In the genomic region with DNA sequence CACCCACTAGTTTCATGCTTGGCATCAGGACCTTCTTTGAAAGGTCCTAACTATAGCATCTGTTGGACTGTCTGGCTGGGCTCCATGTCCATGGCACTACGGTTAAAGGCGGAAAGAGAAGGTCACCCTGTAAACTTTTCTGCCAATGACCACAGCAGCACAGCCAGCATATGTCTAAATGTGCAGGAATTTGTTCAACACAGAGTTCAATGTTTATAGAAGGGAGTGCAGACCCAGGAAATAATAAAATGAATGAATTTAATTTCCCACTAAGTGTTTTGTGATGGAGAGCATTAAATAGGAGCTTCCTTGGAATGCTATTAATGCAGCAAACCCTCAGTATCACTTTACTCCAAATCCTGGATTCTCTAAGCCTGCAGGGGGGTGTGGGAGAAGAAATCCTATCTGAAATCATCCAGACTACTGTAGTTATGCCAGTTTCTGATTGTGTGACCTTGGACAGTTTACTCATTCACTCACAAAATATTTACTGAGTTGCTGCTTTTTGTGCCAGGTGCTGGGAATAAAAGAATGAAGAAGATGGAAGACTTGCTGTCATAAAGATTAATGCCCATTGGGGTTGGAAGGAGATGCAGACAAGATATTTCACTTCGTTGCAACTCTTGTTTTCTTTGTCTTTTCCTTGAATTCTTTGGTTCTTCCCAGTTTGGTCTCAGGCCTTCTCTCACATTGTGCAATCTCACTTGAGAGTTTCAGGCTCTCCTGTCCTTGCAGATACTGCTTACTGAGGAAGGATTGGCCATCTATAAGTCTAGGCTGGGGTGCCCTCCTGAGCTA, we compare ENCODE assay signal across 14 cellular contexts.
DNase-seq lines count a peak whose midpoint lies in the region; ATAC-seq, FAIRE-seq and TF ChIP-seq lines count a peak whose summit lies in the region.
"Had no signal": no experiment of that assay in that cellular context is flagged by ENCODE, and none has a peak within 500 bp of the region (broad histone marks: within the 10 kb centered on the region; RNA-seq: fewer than 3 reads in every experiment).

No MANE protein-coding gene starts in this region.

- no peak overlapping the region for H2BK5ac ChIP-seq in IMR-90 (ENCODE audit: low read depth, low read length, poor library complexity, severe bottlenecking)

- H3K27ac ChIP-seq in A549 = peak overlapping the region; percentile 25 to 60; a peak in 4 of 6 replicates
- H3K27ac ChIP-seq in IMR-90 (ENCODE audit: insufficient read depth, low read length) = peak overlapping the region; percentile 54; the same call in 1 of the 2 replicates
- H3K27ac ChIP-seq in keratinocyte (ENCODE audit: control insufficient read depth, insufficient read depth, low read length) = no peak overlapping the region
- H3K27ac ChIP-seq: uterus had no signal

- H4K20me1 ChIP-seq in IMR-90 (ENCODE audit: insufficient read depth, low read length) (peaks cover 3% of the 10 kb centered on the region; the same call in 1 of the 2 replicates), keratinocyte (ENCODE audit: control insufficient read depth, extremely low read depth, insufficient read depth, low read length) (no peaks in the 10 kb centered on the region)

- no peak overlapping the region; the same call in 1 of the 2 replicates for H4K5ac ChIP-seq in IMR-90 (ENCODE audit: low read depth, low read length)

- H2AK5ac ChIP-seq in IMR-90 (ENCODE audit: low read depth, low read length) = no peak overlapping the region

- DNase-seq in A549 (ENCODE audit: low read depth in 1 of 2, low spot score in 1 of 2) (no peak), IMR-90 (peak; percentile 54), cardiac fibroblast (ENCODE audit: low read depth in 2 of 2) (peak; percentile 9 to 35), keratinocyte (ENCODE audit: low read depth, low spot score) (no peak)
- DNase-seq in activated CD4-positive, alpha-beta T cell treated with anti-CD3 and anti-CD28 coated beads for 4 hours = no peak
- DNase-seq in NK-92 treated with Interleukin-12 subunit alpha and Interleukin-12 subunit beta, amount 100 ng/mL, for 24 hours (lab: John Stamatoyannopoulos, UW) = no peak
- no peak for DNase-seq in activated naive CD4-positive, alpha-beta T cell treated with Interleukin-2 at 50 U/mL for 16 hours
- DNase-seq: activated CD4-positive, alpha-beta T cell treated with anti-CD3 and anti-CD28 coated beads for 36 hours; activated T-cell treated with anti-CD3 and anti-CD28 coated beads, Interleukin-2, amount 50 U/mL, for 48 hours; effector memory CD8-positive, alpha-beta T cell; MV-4-11; T-helper 1 cell; uterus had no signal

- FAIRE-seq in A549 (lab: Jason Lieb, UNC) (no peak), keratinocyte (lab: Jason Lieb, UNC) (no peak)

- H3K4me2 ChIP-seq in A549 (peak overlapping the region; percentile 30), IMR-90 (ENCODE audit: low read depth, low read length) (peak overlapping the region; percentile 8; the same call in 1 of the 2 replicates), keratinocyte (ENCODE audit: control insufficient read depth, extremely low read depth, insufficient read depth, low read depth, low read length) (peak overlapping the region; percentile 24)

- dilution Hi-C loops in IMR-90 (cut with HindIII; ENCODE audit: low sequenced_read_pairs, unreplicated experiment) = no loop called here
- dilution Hi-C loops in keratinocyte (cut with MboI; ENCODE audit: extremely low pct_ligation_motif_present, low sequenced_read_pairs) = no loop called here

- H3K9me3 ChIP-seq in A549 (no peaks in the 10 kb centered on the region), IMR-90 (ENCODE audit: control insufficient read depth, insufficient read depth, low read length) (no peaks in the 10 kb centered on the region), keratinocyte (ENCODE audit: control insufficient read depth, low read depth, low read length) (no peaks in the 10 kb centered on the region)
- H3K9me3 ChIP-seq: uterus had no signal

- no peak overlapping the region for H2BK120ac ChIP-seq in IMR-90 (ENCODE audit: low read depth, low read length)

- TF ChIP-seq POLR2A in A549 (IDR thresholded peaks at IDR 0.05; ENCODE audit: low read length) (no peak), IMR-90 (IDR thresholded peaks at IDR 0.05; ENCODE audit: low read depth, low read length) (no peak)

- H3K36me3 ChIP-seq in IMR-90 (ENCODE audit: control insufficient read depth, insufficient read depth, low read length) (no peaks in the 10 kb centered on the region), keratinocyte (ENCODE audit: control insufficient read depth in 2 of 2, extremely low read depth in 1 of 2, insufficient read depth in 2 of 2, low read length in 2 of 2) (no peaks in the 10 kb centered on the region)
- H3K36me3 ChIP-seq: uterus had no signal

- H3K4me1 ChIP-seq in A549 (peaks cover 17% of the 10 kb centered on the region; the same call in 2 of the 3 replicates), IMR-90 (ENCODE audit: control insufficient read depth, insufficient read depth, low read length) (peaks cover 10% of the 10 kb centered on the region; the same call in 1 of the 2 replicates), keratinocyte (ENCODE audit: control insufficient read depth, extremely low read depth, insufficient read depth, low read length) (peaks cover 12% of the 10 kb centered on the region)
- H3K4me1 ChIP-seq: uterus had no signal

- H3K9me1 ChIP-seq in IMR-90 (ENCODE audit: insufficient read depth, low read length) (peaks cover 4% of the 10 kb centered on the region; the same call in 1 of the 2 replicates), keratinocyte (ENCODE audit: control insufficient read depth, extremely low read depth, insufficient read depth, low read length) (no peaks in the 10 kb centered on the region)

- H3K4me3 ChIP-seq in A549 (no peak overlapping the region), IMR-90 (ENCODE audit: insufficient read depth, low read depth, low read length) (no peak overlapping the region), cardiac fibroblast (replicated peaks in 1 of 2; ENCODE audit: low read depth in 2 of 2, low read length in 2 of 2) (no peak overlapping the region), keratinocyte (ENCODE audit: control insufficient read depth in 2 of 3, extremely low read depth in 1 of 3, insufficient read depth in 2 of 3, low read depth in 1 of 3, low read length in 3 of 3) (no peak overlapping the region)
- H3K4me3 ChIP-seq: uterus had no signal

- intact Hi-C loops in IMR-90 (cut with micrococcal nuclease) = no loop called here

- H3K79me1 ChIP-seq in IMR-90 (ENCODE audit: low read depth in 1 of 2, low read length in 2 of 2) = no peaks in the 10 kb centered on the region

- H3K14ac ChIP-seq in IMR-90 (replicated peaks; ENCODE audit: low read depth, low read length) = no peak overlapping the region; the same call in 1 of the 2 replicates

- no peak overlapping the region for H4K8ac ChIP-seq in IMR-90 (ENCODE audit: low read depth in 2 of 2, low read length in 2 of 2)

- no peak overlapping the region for H2AFZ ChIP-seq in IMR-90 (replicated peaks; ENCODE audit: low read length, poor library complexity)
- no peak overlapping the region for H2AFZ ChIP-seq in keratinocyte (ENCODE audit: control insufficient read depth, low read length)

- TF ChIP-seq CTCF in A549 (IDR thresholded peaks at IDR 0.05) (no peak), IMR-90 (conservative IDR thresholded peaks at IDR 0.05; ENCODE audit: low read depth, low read length) (no peak), cardiac fibroblast (IDR thresholded peaks at IDR 0.05; ENCODE audit: low read depth, low read length) (no peak), keratinocyte (optimal IDR thresholded peaks at IDR 0.05 in 1 of 3, IDR thresholded peaks at IDR 0.05 in 1 of 3, conservative IDR thresholded peaks at IDR 0.05 in 1 of 3; ENCODE audit: extremely low read depth in 1 of 3, insufficient read depth in 2 of 3, low read length in 3 of 3) (no peak)

- TF ChIP-seq EP300 in A549 (IDR thresholded peaks at IDR 0.05) = no peak

- no peak overlapping the region for H3K23ac ChIP-seq in IMR-90 (ENCODE audit: low read depth, low read length)

- H3K56ac ChIP-seq in IMR-90 (ENCODE audit: extremely low read depth, insufficient read depth, low read length) = no peak overlapping the region

- ATAC-seq in A549 = 0 out of 6 replicates have a peak, but pooled peaks of 1 of the 2 experiments have one; percentile 24
- peak; percentile 77 for ATAC-seq in IMR-90 (ENCODE audit: low read depth)
- ATAC-seq in HG02870 (IDR thresholded peaks at IDR 0.05; ENCODE audit: unreplicated experiment) = no peak
- ATAC-seq: activated CD4-positive, alpha-beta T cell treated with anti-CD3 and anti-CD28 coated beads for 36 hours; effector memory CD8-positive, alpha-beta T cell had no signal

- H3K18ac ChIP-seq in IMR-90 (ENCODE audit: low read depth, low read length) = no peak overlapping the region; the same call in 1 of the 2 replicates

- H3K9ac ChIP-seq in IMR-90 (ENCODE audit: low read depth, low read length) = no peak overlapping the region
- H3K9ac ChIP-seq in keratinocyte (ENCODE audit: control insufficient read depth, extremely low read depth, insufficient read depth, low read length) = no peak overlapping the region

- no peak overlapping the region for H2AK9ac ChIP-seq in IMR-90 (replicated peaks; ENCODE audit: low read depth, low read length, poor library complexity)

- no peak overlapping the region for H4K91ac ChIP-seq in IMR-90 (ENCODE audit: insufficient read depth, low read depth, low read length)

- H3K4ac ChIP-seq in IMR-90 (ENCODE audit: low read depth, low read length) = no peak overlapping the region

- H2BK20ac ChIP-seq in IMR-90 (ENCODE audit: low read depth, low read length) = 0 out of 2 replicates have a peak overlapping the region, but pooled peaks have one; percentile 14

- TF ChIP-seq RAD21 in A549 (conservative IDR thresholded peaks at IDR 0.05 in 1 of 2, IDR thresholded peaks at IDR 0.05 in 1 of 2) = no peak
- no peak for TF ChIP-seq RAD21 in IMR-90 (IDR thresholded peaks at IDR 0.05; ENCODE audit: low read length)

- no peaks in the 10 kb centered on the region for H3K79me2 ChIP-seq in keratinocyte (ENCODE audit: control insufficient read depth, insufficient read depth, low read length)

- H2BK15ac ChIP-seq in IMR-90 (ENCODE audit: low read depth, low read length) = peak overlapping the region; percentile 5; the same call in 1 of the 3 replicates

- CTCF ChIA-PET in A549 (lab: Yijun Ruan, JAX) (no interaction called here), IMR-90 (lab: Yijun Ruan, JAX) (no interaction called here)

- no peaks in the 10 kb centered on the region; the same call in 1 of the 2 replicates for H3K27me3 ChIP-seq in IMR-90 (ENCODE audit: control insufficient read depth, insufficient read depth, low read length)
- H3K27me3 ChIP-seq in keratinocyte (ENCODE audit: control insufficient read depth, extremely low read depth, insufficient read depth, low read length) = no peaks in the 10 kb centered on the region
- H3K27me3 ChIP-seq: uterus had no signal

- 83% methylated on average over 3 of the region's 3 CpGs for WGBS in A549 (ENCODE audit: missing lambda C conversion rate)
- WGBS in IMR-90 (ENCODE audit: extremely low coverage in 2 of 2, insufficient read length in 1 of 2), 2 experiments = no CpG with 5 or more reads among the region's 3 CpGs

- in situ Hi-C loops in IMR-90 (cut with MboI; ENCODE audit: low sequenced_read_pairs) = no loop called here

- BruUV-seq in IMR-90 (replicated peaks; lab: Mats Ljungman, UMichigan) = no TSS peak

- POLR2A ChIA-PET in A549 (lab: Yijun Ruan, JAX) (no interaction called here), IMR-90 (lab: Charles Lee; ENCODE audit: unreplicated experiment) (no interaction called here)

TF ChIP-seq in IMR-90, 13 proteins besides CTCF, POLR2A, EP300 and RAD21 (continues in another document):
- peak; percentile 80 for TF ChIP-seq CEBPB (IDR thresholded peaks at IDR 0.05; ENCODE audit: low read depth, low read length)

Comparison
In these comparisons a context has a peak if more than half of its experiments do, and no peak if none do; other contexts are left out.
1. DNase-seq: peak in IMR-90 (single experiment) and cardiac fibroblast (2 of 2); none in A549 (0 of 2), keratinocyte (single experiment), activated CD4-positive, alpha-beta T cell treated with anti-CD3 and anti-CD28 coated beads for 4 hours (0 of 2), NK-92 treated with Interleukin-12 subunit alpha and Interleukin-12 subunit beta, amount 100 ng/mL, for 24 hours (single experiment) and activated naive CD4-positive, alpha-beta T cell treated with Interleukin-2 at 50 U/mL for 16 hours (single experiment).
2. Peak in every context shown above with its lines, with median percentiles within 50 percentile points of each other: H3K4me2 ChIP-seq.